In the genomic region with DNA sequence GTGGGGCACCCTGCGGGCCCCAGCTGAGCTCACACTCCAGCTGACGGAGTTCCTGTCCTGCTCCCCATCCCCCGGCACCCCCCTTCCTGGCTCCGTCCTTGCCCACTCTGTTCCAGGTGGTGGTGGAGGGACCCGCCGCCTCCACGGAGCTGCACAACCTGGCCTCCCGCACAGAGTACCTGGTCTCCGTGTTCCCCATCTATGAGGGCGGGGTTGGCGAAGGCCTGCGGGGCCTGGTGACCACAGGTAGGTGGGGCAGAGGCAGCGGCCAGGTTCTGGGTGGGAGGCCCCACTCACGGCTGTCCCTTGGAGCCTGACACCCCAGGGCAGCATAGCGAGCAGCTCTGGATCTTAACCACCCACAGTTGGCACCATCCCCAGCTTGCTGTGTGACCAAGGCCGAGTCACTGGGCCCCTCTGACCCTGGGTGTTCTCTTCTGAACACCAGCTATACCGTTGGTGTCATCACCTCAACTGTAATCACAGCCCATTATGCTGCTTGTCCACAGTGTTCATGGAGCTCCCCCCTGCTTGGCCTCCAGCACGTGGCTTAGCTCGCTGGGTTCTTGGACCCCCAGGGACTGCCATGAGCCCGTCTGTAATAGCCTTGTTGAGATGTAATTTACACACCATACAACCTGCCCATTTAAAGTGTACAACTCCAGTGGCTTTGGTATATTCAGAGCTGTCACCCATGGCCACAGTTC, we compare ENCODE assay signal across 25 cellular contexts. TPM values are rescaled to one million over a fixed set of nuclear protein-coding genes. Genes with fewer than 3 reads are reported as not detected.
DNase-seq lines count a peak whose midpoint lies in the region; ATAC-seq, FAIRE-seq and TF ChIP-seq lines count a peak whose summit lies in the region.
"Had no signal": no experiment of that assay in that cellular context is flagged by ENCODE, and none has a peak within 500 bp of the region (broad histone marks: within the 10 kb centered on the region; RNA-seq: fewer than 3 reads in every experiment).

No MANE protein-coding gene starts in this region.

- peak; percentile 79 for FAIRE-seq in urothelium cell line (lab: Jason Lieb, UNC)
- FAIRE-seq: bronchial epithelial cell, G401.6, GM19239 had no signal

- TF ChIP-seq CTCF in left ventricle myocardium inferior (IDR thresholded peaks at IDR 0.05; ENCODE audit: borderline replicate concordance) (no peak), fibroblast of mammary gland (conservative IDR thresholded peaks at IDR 0.05; ENCODE audit: control insufficient read depth, insufficient read depth, low read depth, low read length) (no peak), GM13976 (IDR thresholded peaks at IDR 0.05; ENCODE audit: borderline replicate concordance, control extremely low read depth, extremely low read depth, insufficient read depth, missing control alignments) (no peak)

- no peak overlapping the region for H3K4me3 ChIP-seq in left ventricle myocardium inferior
- H3K4me3 ChIP-seq in fibroblast of mammary gland (ENCODE audit: control insufficient read depth, low read depth, low read length): no peak overlapping the region
- H3K4me3 ChIP-seq: colonic mucosa, Peyer's patch, SJSA1, spleen, tibial nerve had no signal

- DNase-seq in left ventricle myocardium inferior (peak; percentile 13), left ventricle myocardium superior (no peak), NAMALWA (ENCODE audit: low spot score) (peak; percentile 9), fibroblast of mammary gland (ENCODE audit: low read depth) (peak; percentile 48), urothelium cell line (ENCODE audit: low spot score) (no peak), midbrain (lab: John Stamatoyannopoulos, UW) (no peak), GM13976 (ENCODE audit: low spot score) (no peak)
- DNase-seq: colonic mucosa; effector memory CD8-positive, alpha-beta T cell; foreskin melanocyte; immature natural killer cell; NCI-H187 treated with DMSO at 0.1 percent for 48 hours; Peyer's patch; spleen had no signal

- H3K27ac ChIP-seq in left ventricle myocardium inferior (replicated peaks): no peak overlapping the region
- H3K27ac ChIP-seq: colonic mucosa, Peyer's patch, SJSA1, spleen, tibial nerve had no signal

- no peak for ATAC-seq in left ventricle myocardium superior
- ATAC-seq in GM21447 (IDR thresholded peaks at IDR 0.05; ENCODE audit: unreplicated experiment): no peak
- ATAC-seq: activated CD8-positive, alpha-beta T cell treated with anti-CD3 and anti-CD28 coated beads, Interleukin-2, amount 10 ng/mL, durations not matched to agents 7 days and 5 days; effector memory CD8-positive, alpha-beta T cell; esophagus mucosa; naive thymus-derived CD4-positive, alpha-beta T cell had no signal

- no peaks in the 10 kb centered on the region for H3K9me3 ChIP-seq in left ventricle myocardium inferior (replicated peaks)
- H3K9me3 ChIP-seq: colonic mucosa, Peyer's patch, SJSA1, spleen, tibial nerve had no signal

- peaks cover 62% of the 10 kb centered on the region for H3K27me3 ChIP-seq in left ventricle myocardium inferior (ENCODE audit: low read depth)
- H3K27me3 ChIP-seq: Peyer's patch had no signal

- intact Hi-C loops in left ventricle myocardium inferior (cut with micrococcal nuclease): no loop called here
- intact Hi-C loops in left ventricle myocardium superior (cut with micrococcal nuclease): no loop called here

- in situ Hi-C loops in GM13976 (cut with MboI; ENCODE audit: low sequenced_read_pairs, unreplicated experiment): no loop called here

- H3K36me3 ChIP-seq in left ventricle myocardium inferior: no peaks in the 10 kb centered on the region
- H3K36me3 ChIP-seq: colonic mucosa, Peyer's patch, SJSA1, spleen, tibial nerve had no signal

- peaks cover 14% of the 10 kb centered on the region for H3K4me1 ChIP-seq in left ventricle myocardium inferior
- H3K4me1 ChIP-seq: colonic mucosa, Peyer's patch, SJSA1 had no signal

RNA-seq across cellular contexts. Expression of a gene that starts 17.4 kb away (rescaled TPM):
- total RNA-seq in left ventricle myocardium inferior: not detected
- total RNA-seq in left ventricle myocardium superior: not detected
- total RNA-seq: activated CD8-positive, alpha-beta T cell treated with anti-CD3 and anti-CD28 coated beads, Interleukin-2, amount 10 ng/mL, durations not matched to agents 7 days and 5 days; bronchial epithelial cell; colonic mucosa; esophagus mucosa; lower leg skin; omental fat pad; Peyer's patch; SJSA1 had no signal

RNA-seq across cellular contexts. Expression of a gene that starts 37.8 kb away (rescaled TPM):
- 33.4 TPM for total RNA-seq in left ventricle myocardium inferior
- total RNA-seq in left ventricle myocardium superior: 30.9 TPM

RNA-seq across cellular contexts. Expression of a gene that starts 50.7 kb away (rescaled TPM):
- total RNA-seq in left ventricle myocardium inferior (0.38 TPM), left ventricle myocardium superior (1.8 TPM)
- total RNA-seq: activated CD8-positive, alpha-beta T cell treated with anti-CD3 and anti-CD28 coated beads, Interleukin-2, amount 10 ng/mL, durations not matched to agents 7 days and 5 days; bronchial epithelial cell; esophagus mucosa; naive thymus-derived CD4-positive, alpha-beta T cell; omental fat pad; Peyer's patch; SJSA1 had no signal

RNA-seq across cellular contexts. Expression of a gene that starts 56.2 kb away (rescaled TPM):
- total RNA-seq in left ventricle myocardium inferior (not detected), left ventricle myocardium superior (not detected)
- total RNA-seq: activated CD8-positive, alpha-beta T cell treated with anti-CD3 and anti-CD28 coated beads, Interleukin-2, amount 10 ng/mL, durations not matched to agents 7 days and 5 days; esophagus mucosa; naive thymus-derived CD4-positive, alpha-beta T cell; omental fat pad; Peyer's patch; SJSA1; spleen had no signal

Comparison
In these comparisons a context has a peak if more than half of its experiments do, and no peak if none do; other contexts are left out.
1. DNase-seq: peak in left ventricle myocardium inferior (single experiment), NAMALWA (single experiment) and fibroblast of mammary gland (single experiment); none in left ventricle myocardium superior (single experiment), urothelium cell line (single experiment), midbrain (single experiment) and GM13976 (single experiment).